In the genomic region with DNA sequence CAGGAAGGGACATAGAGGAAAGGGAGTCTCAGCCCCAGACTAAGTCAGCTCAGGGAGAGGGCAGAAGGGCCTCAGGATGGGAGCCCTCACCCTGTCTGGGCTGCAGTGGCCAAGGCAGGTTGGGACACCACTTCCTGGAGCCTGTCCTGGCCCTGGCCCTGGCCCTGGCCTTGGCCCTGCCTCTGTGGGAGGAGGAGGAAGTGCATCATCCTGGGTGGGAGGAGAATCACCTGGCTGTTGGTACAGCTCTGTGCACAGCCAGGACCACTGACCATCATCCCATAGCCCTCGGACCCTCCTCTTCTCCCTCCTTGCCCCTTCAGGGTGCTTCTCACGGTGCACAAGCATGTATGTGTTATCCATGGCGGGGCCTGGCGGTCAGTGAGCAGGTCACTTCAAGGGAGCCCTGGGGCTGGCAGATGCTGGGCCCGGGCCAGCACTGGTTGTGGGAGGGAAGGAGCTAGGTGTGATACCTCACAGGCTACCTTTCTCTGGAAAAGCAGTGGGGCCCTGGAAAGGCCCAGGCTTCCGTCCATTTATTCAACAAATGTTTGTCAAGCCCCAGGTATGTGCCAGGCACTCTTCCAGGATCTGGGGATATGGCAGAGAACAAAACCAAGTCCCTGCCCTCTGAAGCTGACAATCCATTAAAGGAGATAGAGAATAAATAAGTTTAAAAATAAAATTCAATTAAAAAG, we compare ENCODE assay signal across 25 cellular contexts. TPM values are rescaled to one million over a fixed set of nuclear protein-coding genes. Genes with fewer than 3 reads are reported as not detected.
DNase-seq lines count a peak whose midpoint lies in the region; ATAC-seq, FAIRE-seq and TF ChIP-seq lines count a peak whose summit lies in the region.
"Had no signal": no experiment of that assay in that cellular context is flagged by ENCODE, and none has a peak within 500 bp of the region (broad histone marks: within the 10 kb centered on the region; RNA-seq: fewer than 3 reads in every experiment).

No MANE protein-coding gene starts in this region.

- no peak overlapping the region for H3K56ac ChIP-seq in IMR-90 (ENCODE audit: extremely low read depth, insufficient read depth, low read length)

- TF ChIP-seq EP300 in K562 (IDR thresholded peaks at IDR 0.05; ENCODE audit: low read length): no peak

- no peak overlapping the region for H2BK120ac ChIP-seq in IMR-90 (ENCODE audit: low read depth, low read length)

- H4K91ac ChIP-seq in IMR-90 (ENCODE audit: insufficient read depth, low read depth, low read length): no peak overlapping the region

- no peaks in the 10 kb centered on the region for H3K9me2 ChIP-seq in Karpas-422 (replicated peaks; ENCODE audit: insufficient read depth, low read length)

- TF ChIP-seq CTCF in IMR-90 (conservative IDR thresholded peaks at IDR 0.05; ENCODE audit: low read depth, low read length): no peak
- no peak for TF ChIP-seq CTCF in K562 (IDR thresholded peaks at IDR 0.05 in 2 of 3, conservative IDR thresholded peaks at IDR 0.05 in 1 of 3; ENCODE audit: insufficient read depth in 2 of 3, low read depth in 1 of 3, low read length in 3 of 3)
- TF ChIP-seq CTCF in nephron (IDR thresholded peaks at IDR 0.05; ENCODE audit: unreplicated experiment in 3 of 3): no peak
- TF ChIP-seq CTCF in chondrocyte (IDR thresholded peaks at IDR 0.05): no peak

- in situ Hi-C loops in IMR-90 (cut with MboI; ENCODE audit: low sequenced_read_pairs) (no loop called here), K562 (cut with MboI) (loop anchor here (10.0 kb wide), 1 partner anchor 101 kb away; no protein-coding TSS in a partner anchor)

- H3K4me1 ChIP-seq in IMR-90 (ENCODE audit: control insufficient read depth, insufficient read depth, low read length): peaks cover 2% of the 10 kb centered on the region; the same call in 1 of the 2 replicates
- H3K4me1 ChIP-seq in K562 (replicated peaks in 1 of 2; ENCODE audit: control insufficient read depth in 2 of 2, insufficient read depth in 2 of 2, low read length in 2 of 2): peaks cover 0 to 9% of the 10 kb centered on the region in 2 experiments; a peak in 2 of 5 replicates
- H3K4me1 ChIP-seq in Karpas-422 (ENCODE audit: low read length): no peaks in the 10 kb centered on the region
- H3K4me1 ChIP-seq: colonic mucosa had no signal

- H4K20me1 ChIP-seq in IMR-90 (ENCODE audit: insufficient read depth, low read length) (no peaks in the 10 kb centered on the region; the same call in 1 of the 2 replicates), K562 (replicated peaks; ENCODE audit: control insufficient read depth, insufficient read depth, low read length) (no peaks in the 10 kb centered on the region), Karpas-422 (ENCODE audit: insufficient read depth, low read depth, low read length) (no peaks in the 10 kb centered on the region; the same call in 1 of the 2 replicates)

- H4K5ac ChIP-seq in IMR-90 (ENCODE audit: low read depth, low read length): no peak overlapping the region

- H3K27ac ChIP-seq in IMR-90 (ENCODE audit: insufficient read depth, low read length) (no peak overlapping the region), K562 (ENCODE audit: extremely low read depth, low read depth, low read length) (no peak overlapping the region), Karpas-422 (ENCODE audit: low read length) (no peak overlapping the region)
- H3K27ac ChIP-seq: brain microvascular endothelial cell, colonic mucosa had no signal

- no peak overlapping the region for H3K23ac ChIP-seq in IMR-90 (ENCODE audit: low read depth, low read length)

- no peak overlapping the region for H2BK20ac ChIP-seq in IMR-90 (ENCODE audit: low read depth, low read length)

- FAIRE-seq in K562 (lab: Jason Lieb, UNC): no peak
- no peak for FAIRE-seq in HTR-8/SVneo (lab: Jason Lieb, UNC)
- FAIRE-seq: GM12892, H1 had no signal

- H3K79me2 ChIP-seq in K562 (ENCODE audit: control insufficient read depth, insufficient read depth, low read length) (no peaks in the 10 kb centered on the region), Karpas-422 (ENCODE audit: low read length) (no peaks in the 10 kb centered on the region)

- no peak overlapping the region for H3K18ac ChIP-seq in IMR-90 (ENCODE audit: low read depth, low read length)

- H2AFZ ChIP-seq in IMR-90 (replicated peaks; ENCODE audit: low read length, poor library complexity) (peak overlapping the region; percentile 3), K562 (ENCODE audit: low read depth, low read length) (no peak overlapping the region), Karpas-422 (ENCODE audit: low read length) (no peak overlapping the region)

- no peak overlapping the region for H2AK9ac ChIP-seq in IMR-90 (replicated peaks; ENCODE audit: low read depth, low read length, poor library complexity)

- H2BK5ac ChIP-seq in IMR-90 (ENCODE audit: low read depth, low read length, poor library complexity, severe bottlenecking): no peak overlapping the region

- CTCF ChIA-PET in IMR-90 (lab: Yijun Ruan, JAX): interaction anchor here (1.8 to 1.9 kb wide), 2 partner anchors 126 kb away, joined by 5 to 10 read pairs; no protein-coding TSS in a partner anchor
- CTCF ChIA-PET in K562 (lab: Yijun Ruan, JAX; ENCODE audit: low intra/inter-chr PET ratio): no interaction called here

- intact Hi-C loops in IMR-90 (cut with micrococcal nuclease): no loop called here
- intact Hi-C loops in K562 (cut with micrococcal nuclease): no loop called here

- dilution Hi-C loops in IMR-90 (cut with HindIII; ENCODE audit: low sequenced_read_pairs, unreplicated experiment): no loop called here

- no peaks in the 10 kb centered on the region for H3K27me3 Mint-ChIP-seq in nephron (ENCODE audit: low read depth)
- no peaks in the 10 kb centered on the region for H3K27me3 Mint-ChIP-seq in chondrocyte (ENCODE audit: low read depth)
- H3K27me3 Mint-ChIP-seq: activated CD4-positive, alpha-beta T cell treated with anti-CD3 and anti-CD28 coated beads, Interleukin-2, amount 10 ng/mL, durations not matched to agents 7 days and 5 days; activated naive CD8-positive, alpha-beta T cell treated with anti-CD3 and anti-CD28 coated beads, Interleukin-2, amount 50 U/mL, for 24 hours; CD4-positive, alpha-beta memory T cell; type B pancreatic cell had no signal

- TF ChIP-seq RAD21 in IMR-90 (IDR thresholded peaks at IDR 0.05; ENCODE audit: low read length): no peak
- no peak for TF ChIP-seq RAD21 in K562 (CRISPR knock-in tag; conservative IDR thresholded peaks at IDR 0.05 in 1 of 2, IDR thresholded peaks at IDR 0.05 in 1 of 2)

- H3K4me2 ChIP-seq in IMR-90 (ENCODE audit: low read depth, low read length) (no peak overlapping the region), K562 (ENCODE audit: insufficient read depth, low read length) (no peak overlapping the region), Karpas-422 (ENCODE audit: low read depth, low read length, poor library complexity, severe bottlenecking) (no peak overlapping the region)

- BruUV-seq in IMR-90 (replicated peaks; lab: Mats Ljungman, UMichigan): no TSS peak
- no TSS peak for BruUV-seq in K562 (replicated peaks; lab: Mats Ljungman, UMichigan)

- no peak overlapping the region for H2BK15ac ChIP-seq in IMR-90 (ENCODE audit: low read depth, low read length)

- H3K4ac ChIP-seq in IMR-90 (ENCODE audit: low read depth, low read length): no peak overlapping the region

- no peaks in the 10 kb centered on the region for H3K9me1 ChIP-seq in IMR-90 (ENCODE audit: insufficient read depth, low read length)
- H3K9me1 ChIP-seq in K562 (ENCODE audit: control insufficient read depth, insufficient read depth, low read length): no peaks in the 10 kb centered on the region

- POLR2A ChIA-PET in IMR-90 (lab: Charles Lee; ENCODE audit: unreplicated experiment) (no interaction called here), K562 (lab: Yijun Ruan, JAX) (interaction anchor here (0.9 to 1.1 kb wide), 2 partner anchors 18 to 31 kb away, joined by 4 to 5 read pairs; no protein-coding TSS in a partner anchor)

- H3K9ac ChIP-seq in IMR-90 (ENCODE audit: low read depth, low read length): no peak overlapping the region
- peak overlapping the region in 1 of 2 experiments; percentile 52; a peak in 1 of 4 replicates for H3K9ac ChIP-seq in K562 (ENCODE audit: insufficient read depth in 1 of 2, low read depth in 2 of 2, low read length in 2 of 2)
- H3K9ac ChIP-seq in Karpas-422 (ENCODE audit: low read length): no peak overlapping the region

- DNase-seq in IMR-90: no peak
- DNase-seq in K562 (ENCODE audit: extremely low read depth in 1 of 4, low spot score in 3 of 4): no peak
- DNase-seq in Karpas-422: no peak
- no peak for DNase-seq in chondrocyte (ENCODE audit: low spot score)
- no peak for DNase-seq in HTR-8/SVneo (ENCODE audit: insufficient read length, low spot score)
- DNase-seq: activated CD4-positive, alpha-beta T cell treated with anti-CD3 and anti-CD28 coated beads, Interleukin-2, amount 10 ng/mL, durations not matched to agents 7 days and 5 days; activated effector memory CD4-positive, alpha-beta T cell treated with anti-CD3 and anti-CD28 coated beads, Interleukin-2, amount 50 U/mL, for 16 hours; activated naive CD8-positive, alpha-beta T cell treated with anti-CD3 and anti-CD28 coated beads, Interleukin-2, amount 50 U/mL, for 24 hours; brain microvascular endothelial cell; CD4-positive, alpha-beta memory T cell; colonic mucosa; glutamatergic neuron; KBM-7; left cardiac atrium; NCI-H1048; NCI-H2029; OCI-M1; SHP77; stimulated activated CD4-positive, alpha-beta T cell treated with anti-CD3 and anti-CD28 coated beads, Interleukin-4, amount 100 ng/mL, for 4 hours had no signal

- TF ChIP-seq POLR2A in IMR-90 (IDR thresholded peaks at IDR 0.05; ENCODE audit: low read depth, low read length): no peak
- no peak for TF ChIP-seq POLR2A in K562 (conservative IDR thresholded peaks at IDR 0.05)

- no peak overlapping the region for H3K14ac ChIP-seq in IMR-90 (replicated peaks; ENCODE audit: low read depth, low read length)

- H4K8ac ChIP-seq in IMR-90 (ENCODE audit: low read depth in 2 of 2, low read length in 2 of 2): no peak overlapping the region

- H3K36me3 Mint-ChIP-seq in nephron (ENCODE audit: low read depth) (no peaks in the 10 kb centered on the region), chondrocyte (ENCODE audit: low read depth) (no peaks in the 10 kb centered on the region)
- H3K36me3 Mint-ChIP-seq: CD4-positive, alpha-beta memory T cell; type B pancreatic cell had no signal

- no peaks in the 10 kb centered on the region for H3K9me3 Mint-ChIP-seq in nephron
- H3K9me3 Mint-ChIP-seq in chondrocyte (ENCODE audit: low read depth): no peaks in the 10 kb centered on the region
- H3K9me3 Mint-ChIP-seq: activated CD4-positive, alpha-beta T cell treated with anti-CD3 and anti-CD28 coated beads, Interleukin-2, amount 10 ng/mL, durations not matched to agents 7 days and 5 days; activated naive CD8-positive, alpha-beta T cell treated with anti-CD3 and anti-CD28 coated beads, Interleukin-2, amount 50 U/mL, for 24 hours; neural crest cell; type B pancreatic cell had no signal

- H3K4me3 Mint-ChIP-seq in nephron (no peak overlapping the region), chondrocyte (ENCODE audit: unreplicated experiment) (no peak overlapping the region)
- H3K4me3 Mint-ChIP-seq: activated CD4-positive, alpha-beta T cell treated with anti-CD3 and anti-CD28 coated beads, Interleukin-2, amount 10 ng/mL, durations not matched to agents 7 days and 5 days; activated naive CD8-positive, alpha-beta T cell treated with anti-CD3 and anti-CD28 coated beads, Interleukin-2, amount 50 U/mL, for 24 hours; CD4-positive, alpha-beta memory T cell; neural crest cell had no signal

- no peak overlapping the region for H2AK5ac ChIP-seq in IMR-90 (ENCODE audit: low read depth, low read length)

- H3K27ac Mint-ChIP-seq in nephron (peak overlapping the region in 2 of 3 experiments; percentile 54 to 71), chondrocyte (ENCODE audit: unreplicated experiment) (no peak overlapping the region)
- H3K27ac Mint-ChIP-seq: activated naive CD8-positive, alpha-beta T cell treated with anti-CD3 and anti-CD28 coated beads, Interleukin-2, amount 50 U/mL, for 24 hours; CD4-positive, alpha-beta memory T cell; type B pancreatic cell had no signal

- no peaks in the 10 kb centered on the region for H3K36me3 ChIP-seq in IMR-90 (ENCODE audit: control insufficient read depth, insufficient read depth, low read length)
- H3K36me3 ChIP-seq in K562 (ENCODE audit: control insufficient read depth, insufficient read depth, low read length): no peaks in the 10 kb centered on the region
- H3K36me3 ChIP-seq in Karpas-422 (ENCODE audit: insufficient read depth, low read length): no peaks in the 10 kb centered on the region
- H3K36me3 ChIP-seq: brain microvascular endothelial cell, colonic mucosa had no signal

- WGBS in IMR-90 (ENCODE audit: extremely low coverage in 2 of 2, insufficient read length in 1 of 2), 2 experiments: no CpG with 5 or more reads among the region's 6 CpGs
- 53% methylated on average over 4 of the region's 6 CpGs for WGBS in K562 (ENCODE audit: insufficient coverage, low coverage, missing lambda C conversion rate)

- H3K79me1 ChIP-seq in IMR-90 (ENCODE audit: low read depth in 1 of 2, low read length in 2 of 2): no peaks in the 10 kb centered on the region

- H3K4me3 ChIP-seq in IMR-90 (ENCODE audit: insufficient read depth, low read depth, low read length) (no peak overlapping the region), K562 (no peak overlapping the region), Karpas-422 (ENCODE audit: low read length) (no peak overlapping the region)
- H3K4me3 ChIP-seq: colonic mucosa had no signal

- peaks cover 12% of the 10 kb centered on the region; the same call in 1 of the 2 replicates for H3K27me3 ChIP-seq in IMR-90 (ENCODE audit: control insufficient read depth, insufficient read depth, low read length)
- H3K27me3 ChIP-seq in K562 (ENCODE audit: control insufficient read depth in 2 of 2, insufficient read depth in 2 of 2, low read length in 2 of 2): no peaks in the 10 kb centered on the region
- H3K27me3 ChIP-seq in Karpas-422 (ENCODE audit: low read length): no peaks in the 10 kb centered on the region
- H3K27me3 ChIP-seq: brain microvascular endothelial cell, colonic mucosa had no signal

- no peak for ATAC-seq in IMR-90 (ENCODE audit: low read depth)
- ATAC-seq in K562: peak; percentile 43
- ATAC-seq: activated naive CD8-positive, alpha-beta T cell treated with anti-CD3 and anti-CD28 coated beads, Interleukin-2, amount 50 U/mL, for 24 hours; left cardiac atrium had no signal

- H3K9me3 ChIP-seq in IMR-90 (ENCODE audit: control insufficient read depth, insufficient read depth, low read length): no peaks in the 10 kb centered on the region
- no peaks in the 10 kb centered on the region for H3K9me3 ChIP-seq in K562 (replicated peaks; ENCODE audit: control insufficient read depth, insufficient read depth, low read depth, low read length)
- H3K9me3 ChIP-seq in Karpas-422 (ENCODE audit: low read length): no peaks in the 10 kb centered on the region
- H3K9me3 ChIP-seq: colonic mucosa had no signal

- H3K4me1 Mint-ChIP-seq in nephron: peaks cover 16% of the 10 kb centered on the region
- peaks cover 18% of the 10 kb centered on the region for H3K4me1 Mint-ChIP-seq in chondrocyte (ENCODE audit: low read depth)
- H3K4me1 Mint-ChIP-seq: activated naive CD8-positive, alpha-beta T cell treated with anti-CD3 and anti-CD28 coated beads, Interleukin-2, amount 50 U/mL, for 24 hours; CD4-positive, alpha-beta memory T cell had no signal

RNA-seq across cellular contexts. Expression of gene APEH, which starts 8.2 kb away (rescaled TPM):
- total RNA-seq in IMR-90 (2012; rRNA removed) (116 and 142 TPM in 2 replicates), K562 (2014; rRNA removed) (142 and 162 TPM in 2 replicates), K562 (2014; rRNA removed; fragmentation: Illumina TruSeq; extraction: Trizol) (74.1 and 104 TPM in 2 replicates), K562 (2015; rRNA removed; fragmentation: Illumina TruSeq; extraction: Trizol) (126 and 127 TPM in 2 replicates), K562 (2021) (174 and 177 TPM in 2 replicates), chondrocyte (64.5 to 72.0 TPM (median 69.8 TPM) in 3 replicates)
- polyA plus RNA-seq in IMR-90 (2012; rRNA removed) (84.3 and 89.2 TPM in 2 replicates), K562 (2011; rRNA removed) (116 and 117 TPM in 2 replicates), K562 (2014; fragmentation: Illumina TruSeq; extraction: Trizol) (120 and 130 TPM in 2 replicates), K562 (2014; fragmentation: Nextera tagmentation; extraction: Ambion mirVana) (10 to 100 TPM; 70.9 to 72.6 TPM), K562 (2014; rRNA removed) (111 and 122 TPM in 2 replicates)
- 47.3 and 89.1 TPM in 2 replicates for polyA plus RNA-seq in IMR-90 (2012; cell fraction: cytosol; rRNA removed)
- polyA plus RNA-seq in IMR-90 (2012; cell fraction: nucleus; rRNA removed; ENCODE audit: low replicate concordance): 86.8 and 174 TPM in 2 replicates
- 167 and 504 TPM in 2 replicates for total RNA-seq in K562 (2011; cell fraction: chromatin; rRNA removed; ENCODE audit: low replicate concordance)
- total RNA-seq in K562 (2011; cell fraction: nucleolus; rRNA removed): 286 and 325 TPM in 2 replicates
- total RNA-seq in K562 (2011; cell fraction: nucleoplasm; rRNA removed): 167 and 176 TPM in 2 replicates
- polyA plus RNA-seq in K562 (2011; cell fraction: cytosol; rRNA removed): 143 and 217 TPM in 2 replicates
- 281 and 331 TPM in 2 replicates for polyA plus RNA-seq in K562 (2011; cell fraction: nucleus; rRNA removed)
- 148 and 159 TPM in 2 replicates for polyA plus RNA-seq in K562 (2012)
- polyA minus RNA-seq in K562 (2011; rRNA and poly(A)+ RNA removed): 104 and 133 TPM in 2 replicates
- 123 and 130 TPM in 2 replicates for polyA minus RNA-seq in K562 (2011; cell fraction: cytosol; rRNA and poly(A)+ RNA removed)
- polyA minus RNA-seq in K562 (2011; cell fraction: nucleus; rRNA and poly(A)+ RNA removed): 142 and 151 TPM in 2 replicates
- 96.3 and 175 TPM in 2 replicates for total RNA-seq in Karpas-422 (2014; rRNA removed; shearing (Covaris generic); ENCODE audit: low replicate concordance)

RNA-seq across cellular contexts. Expression of gene MST1, which starts 23.3 kb away (rescaled TPM):
- total RNA-seq in IMR-90 (2012; rRNA removed) (1.1 and 1.3 TPM in 2 replicates), K562 (2014; rRNA removed) (0.23 and 0.57 TPM in 2 replicates), K562 (2014; rRNA removed; fragmentation: Illumina TruSeq; extraction: Trizol) (0.51 TPM in 1 of 2 replicates, not detected in the other), K562 (2015; rRNA removed; fragmentation: Illumina TruSeq; extraction: Trizol) (0.26 and 0.40 TPM in 2 replicates), K562 (2021) (1.2 and 1.4 TPM in 2 replicates), chondrocyte (17.6 to 24.4 TPM (median 19.1 TPM) in 3 replicates)
- polyA plus RNA-seq in IMR-90 (2012; rRNA removed) (13.0 and 16.6 TPM in 2 replicates), K562 (2011; rRNA removed) (1.3 and 4.3 TPM in 2 replicates), K562 (2014; fragmentation: Illumina TruSeq; extraction: Trizol) (0.30 and 1.1 TPM in 2 replicates), K562 (2014; fragmentation: Nextera tagmentation; extraction: Ambion mirVana) (under 1 TPM; 0.08 to 0.10 TPM), K562 (2014; rRNA removed) (1.8 and 5.0 TPM in 2 replicates)
- 2.9 and 4.5 TPM in 2 replicates for polyA plus RNA-seq in IMR-90 (2012; cell fraction: cytosol; rRNA removed)
- 161 and 240 TPM in 2 replicates for polyA plus RNA-seq in IMR-90 (2012; cell fraction: nucleus; rRNA removed; ENCODE audit: low replicate concordance)
- 3.9 and 10.8 TPM in 2 replicates for total RNA-seq in K562 (2011; cell fraction: chromatin; rRNA removed; ENCODE audit: low replicate concordance)
- 8.2 and 12.5 TPM in 2 replicates for total RNA-seq in K562 (2011; cell fraction: nucleolus; rRNA removed)
- 5.0 and 5.1 TPM in 2 replicates for total RNA-seq in K562 (2011; cell fraction: nucleoplasm; rRNA removed)
- polyA plus RNA-seq in K562 (2011; cell fraction: cytosol; rRNA removed): 0.94 and 1.4 TPM in 2 replicates
- 35.5 and 64.0 TPM in 2 replicates for polyA plus RNA-seq in K562 (2011; cell fraction: nucleus; rRNA removed)
- polyA plus RNA-seq in K562 (2012): 3.4 and 6.1 TPM in 2 replicates
- polyA minus RNA-seq in K562 (2011; rRNA and poly(A)+ RNA removed): 0.56 and 1.1 TPM in 2 replicates
- polyA minus RNA-seq in K562 (2011; cell fraction: cytosol; rRNA and poly(A)+ RNA removed): 1.0 and 1.2 TPM in 2 replicates
- polyA minus RNA-seq in K562 (2011; cell fraction: nucleus; rRNA and poly(A)+ RNA removed): 3.1 and 6.1 TPM in 2 replicates
- total RNA-seq in Karpas-422 (2014; rRNA removed; shearing (Covaris generic); ENCODE audit: low replicate concordance): 19.8 and 25.6 TPM in 2 replicates

RNA-seq across cellular contexts. Expression of gene RNF123, which starts 23.4 kb away (rescaled TPM):
- 10.8 and 13.4 TPM in 2 replicates for total RNA-seq in IMR-90 (2012; rRNA removed)
- 37.7 and 45.6 TPM in 2 replicates for polyA plus RNA-seq in IMR-90 (2012; rRNA removed)
- polyA plus RNA-seq in IMR-90 (2012; cell fraction: cytosol; rRNA removed): 28.6 and 37.8 TPM in 2 replicates
- 86.9 and 207 TPM in 2 replicates for polyA plus RNA-seq in IMR-90 (2012; cell fraction: nucleus; rRNA removed; ENCODE audit: low replicate concordance)
- total RNA-seq in K562 (2011; cell fraction: chromatin; rRNA removed; ENCODE audit: low replicate concordance): 60.1 and 195 TPM in 2 replicates
- total RNA-seq in K562 (2011; cell fraction: nucleolus; rRNA removed): 128 and 136 TPM in 2 replicates
- 70.7 and 81.4 TPM in 2 replicates for total RNA-seq in K562 (2011; cell fraction: nucleoplasm; rRNA removed)
- 15.0 and 24.2 TPM in 2 replicates for total RNA-seq in K562 (2014; rRNA removed)
- 12.5 and 17.5 TPM in 2 replicates for total RNA-seq in K562 (2014; rRNA removed; fragmentation: Illumina TruSeq; extraction: Trizol)
- total RNA-seq in K562 (2015; rRNA removed; fragmentation: Illumina TruSeq; extraction: Trizol): 14.4 and 15.6 TPM in 2 replicates
- 44.6 and 53.1 TPM in 2 replicates for total RNA-seq in K562 (2021)
- polyA plus RNA-seq in K562 (2011; rRNA removed): 30.4 and 48.7 TPM in 2 replicates
- 44.7 and 74.3 TPM in 2 replicates for polyA plus RNA-seq in K562 (2011; cell fraction: cytosol; rRNA removed)
- 195 and 281 TPM in 2 replicates for polyA plus RNA-seq in K562 (2011; cell fraction: nucleus; rRNA removed)
- polyA plus RNA-seq in K562 (2012): 22.8 and 35.5 TPM in 2 replicates
- 28.8 and 29.6 TPM in 2 replicates for polyA plus RNA-seq in K562 (2014; fragmentation: Illumina TruSeq; extraction: Trizol)
- 1 to 10 TPM; 8.7 to 8.8 TPM for polyA plus RNA-seq in K562 (2014; fragmentation: Nextera tagmentation; extraction: Ambion mirVana)
- polyA plus RNA-seq in K562 (2014; rRNA removed): 34.2 and 35.0 TPM in 2 replicates
- 22.1 and 29.0 TPM in 2 replicates for polyA minus RNA-seq in K562 (2011; rRNA and poly(A)+ RNA removed)
- 28.9 and 31.4 TPM in 2 replicates for polyA minus RNA-seq in K562 (2011; cell fraction: cytosol; rRNA and poly(A)+ RNA removed)
- 45.0 and 58.2 TPM in 2 replicates for polyA minus RNA-seq in K562 (2011; cell fraction: nucleus; rRNA and poly(A)+ RNA removed)
- total RNA-seq in Karpas-422 (2014; rRNA removed; shearing (Covaris generic); ENCODE audit: low replicate concordance): 20.1 and 31.5 TPM in 2 replicates
- 40.1 to 46.2 TPM (median 41.4 TPM) in 3 replicates for total RNA-seq in chondrocyte

RNA-seq across cellular contexts. Expression of gene AMIGO3, which starts 53.5 kb away (rescaled TPM):
- total RNA-seq in IMR-90 (2012; rRNA removed) (not detected in 2 replicates), K562 (2014; rRNA removed) (0.68 and 1.4 TPM in 2 replicates), K562 (2014; rRNA removed; fragmentation: Illumina TruSeq; extraction: Trizol) (not detected in 2 replicates), K562 (2015; rRNA removed; fragmentation: Illumina TruSeq; extraction: Trizol) (0.26 TPM in 1 of 2 replicates, not detected in the other), K562 (2021) (0.18 and 0.44 TPM in 2 replicates), chondrocyte (0.27 to 0.35 TPM in 2 of 3 replicates, not detected in the other)
- polyA plus RNA-seq in IMR-90 (2012; rRNA removed) (1.5 and 2.7 TPM in 2 replicates), K562 (2011; rRNA removed) (0.13 and 0.41 TPM in 2 replicates), K562 (2014; fragmentation: Illumina TruSeq; extraction: Trizol) (0.18 TPM in 1 of 2 replicates, not detected in the other), K562 (2014; fragmentation: Nextera tagmentation; extraction: Ambion mirVana) (not detected), K562 (2014; rRNA removed) (2.0 and 2.8 TPM in 2 replicates)
- polyA plus RNA-seq in IMR-90 (2012; cell fraction: cytosol; rRNA removed): 1.5 TPM in 1 of 2 replicates, not detected in the other
- polyA plus RNA-seq in IMR-90 (2012; cell fraction: nucleus; rRNA removed; ENCODE audit: low replicate concordance): 4.6 and 28.0 TPM in 2 replicates
- total RNA-seq in K562 (2011; cell fraction: chromatin; rRNA removed; ENCODE audit: low replicate concordance): 5.9 TPM in 1 of 2 replicates, not detected in the other
- 5.9 and 8.8 TPM in 2 replicates for total RNA-seq in K562 (2011; cell fraction: nucleolus; rRNA removed)
- 0.51 TPM in 1 of 2 replicates, not detected in the other for total RNA-seq in K562 (2011; cell fraction: nucleoplasm; rRNA removed)
- 3.1 TPM in 1 of 2 replicates, not detected in the other for polyA plus RNA-seq in K562 (2011; cell fraction: cytosol; rRNA removed)
- 2.6 and 8.7 TPM in 2 replicates for polyA plus RNA-seq in K562 (2011; cell fraction: nucleus; rRNA removed)
- polyA plus RNA-seq in K562 (2012): 0.61 and 4.4 TPM in 2 replicates
- not detected in 2 replicates for polyA minus RNA-seq in K562 (2011; rRNA and poly(A)+ RNA removed)
- 0.38 and 2.4 TPM in 2 replicates for polyA minus RNA-seq in K562 (2011; cell fraction: cytosol; rRNA and poly(A)+ RNA removed)
- 2.4 and 3.3 TPM in 2 replicates for polyA minus RNA-seq in K562 (2011; cell fraction: nucleus; rRNA and poly(A)+ RNA removed)
- total RNA-seq in Karpas-422 (2014; rRNA removed; shearing (Covaris generic); ENCODE audit: low replicate concordance): 3.8 TPM in 1 of 2 replicates, not detected in the other
- total RNA-seq: CD4-positive, alpha-beta memory T cell; renal cortical epithelial cell had no signal
- polyA plus RNA-seq: CD4-positive, alpha-beta memory T cell had no signal

RNA-seq across cellular contexts. Expression of gene GMPPB, which starts 57.8 kb away (rescaled TPM):
- 35.8 and 37.3 TPM in 2 replicates for total RNA-seq in IMR-90 (2012; rRNA removed)
- polyA plus RNA-seq in IMR-90 (2012; rRNA removed): 27.9 and 29.5 TPM in 2 replicates
- 20.4 and 33.3 TPM in 2 replicates for polyA plus RNA-seq in IMR-90 (2012; cell fraction: cytosol; rRNA removed)
- 39.1 and 75.9 TPM in 2 replicates for polyA plus RNA-seq in IMR-90 (2012; cell fraction: nucleus; rRNA removed; ENCODE audit: low replicate concordance)
- 23.6 and 70.2 TPM in 2 replicates for total RNA-seq in K562 (2011; cell fraction: chromatin; rRNA removed; ENCODE audit: low replicate concordance)
- 47.0 and 56.7 TPM in 2 replicates for total RNA-seq in K562 (2011; cell fraction: nucleolus; rRNA removed)
- total RNA-seq in K562 (2011; cell fraction: nucleoplasm; rRNA removed): 29.1 and 36.1 TPM in 2 replicates
- 11.0 and 18.0 TPM in 2 replicates for total RNA-seq in K562 (2014; rRNA removed)
- 4.3 and 5.5 TPM in 2 replicates for total RNA-seq in K562 (2014; rRNA removed; fragmentation: Illumina TruSeq; extraction: Trizol)
- total RNA-seq in K562 (2015; rRNA removed; fragmentation: Illumina TruSeq; extraction: Trizol): 8.8 and 9.2 TPM in 2 replicates
- 16.4 and 17.4 TPM in 2 replicates for total RNA-seq in K562 (2021)
- 8.1 and 10.3 TPM in 2 replicates for polyA plus RNA-seq in K562 (2011; rRNA removed)
- 8.4 and 10.6 TPM in 2 replicates for polyA plus RNA-seq in K562 (2011; cell fraction: cytosol; rRNA removed)
- polyA plus RNA-seq in K562 (2011; cell fraction: nucleus; rRNA removed): 36.7 and 37.8 TPM in 2 replicates
- 11.6 and 18.7 TPM in 2 replicates for polyA plus RNA-seq in K562 (2012)
- polyA plus RNA-seq in K562 (2014; fragmentation: Illumina TruSeq; extraction: Trizol): 5.8 and 7.4 TPM in 2 replicates
- under 1 TPM; 0.53 to 0.92 TPM for polyA plus RNA-seq in K562 (2014; fragmentation: Nextera tagmentation; extraction: Ambion mirVana)
- polyA plus RNA-seq in K562 (2014; rRNA removed): 11.3 and 13.3 TPM in 2 replicates
- polyA minus RNA-seq in K562 (2011; rRNA and poly(A)+ RNA removed): 7.8 and 8.5 TPM in 2 replicates
- polyA minus RNA-seq in K562 (2011; cell fraction: cytosol; rRNA and poly(A)+ RNA removed): 6.6 and 7.7 TPM in 2 replicates
- 22.8 and 34.7 TPM in 2 replicates for polyA minus RNA-seq in K562 (2011; cell fraction: nucleus; rRNA and poly(A)+ RNA removed)
- total RNA-seq in Karpas-422 (2014; rRNA removed; shearing (Covaris generic); ENCODE audit: low replicate concordance): 10.1 and 13.6 TPM in 2 replicates
- total RNA-seq in chondrocyte: 27.6 to 50.2 TPM (median 28.4 TPM) in 3 replicates
